8 cellular contexts compared by ENCODE assay signal in the genomic region with DNA sequence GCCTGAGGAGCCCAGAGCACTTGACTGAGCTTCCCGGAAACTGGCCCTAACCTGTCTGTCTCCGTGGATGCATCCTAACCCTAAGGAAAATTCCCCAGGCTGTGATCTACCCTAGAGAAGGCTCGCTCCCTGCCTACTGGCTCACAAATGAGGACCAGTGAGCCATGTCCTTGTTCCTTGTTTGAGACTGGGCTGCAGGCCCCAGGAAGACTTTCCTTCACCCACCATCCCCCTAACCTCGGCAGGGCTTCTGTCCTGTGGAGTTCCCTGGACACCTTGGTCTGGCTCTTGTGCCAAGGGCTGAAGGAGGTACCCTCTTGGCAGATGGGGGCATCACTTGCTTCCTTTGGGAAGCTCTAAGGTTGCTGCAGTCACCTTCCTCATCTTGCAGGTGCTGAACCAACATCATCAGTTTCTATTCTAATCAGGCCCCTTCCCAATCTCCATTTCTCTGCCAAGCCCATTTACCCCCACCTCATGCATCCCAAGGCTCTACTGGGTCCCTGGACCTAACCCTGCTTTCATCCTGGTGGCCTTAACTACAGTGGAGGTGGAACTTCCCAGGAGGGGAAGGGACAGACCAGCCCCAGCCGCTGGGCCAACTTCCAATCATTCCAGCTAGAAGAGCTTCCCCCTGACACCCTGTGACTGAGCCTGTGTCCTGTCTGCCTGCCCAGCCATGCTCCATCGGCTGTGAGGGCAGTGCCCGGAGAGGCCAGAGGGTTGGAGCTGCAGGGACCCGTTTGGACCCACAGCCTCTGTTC. TPM values are rescaled to one million over a fixed set of nuclear protein-coding genes. Genes with fewer than 3 reads are reported as not detected.
DNase-seq lines count a peak whose midpoint lies in the region; ATAC-seq and TF ChIP-seq lines count a peak whose summit lies in the region.

No MANE protein-coding gene starts in this region.

- TF ChIP-seq CTCF in Panc1 (IDR thresholded peaks at IDR 0.05) (no peak), epithelial cell of proximal tubule (conservative IDR thresholded peaks at IDR 0.05; ENCODE audit: low read depth, low read length) (no peak), neural cell (IDR thresholded peaks at IDR 0.05; ENCODE audit: poor library complexity, severe bottlenecking) (no peak)

- no peaks in the 10 kb centered on the region for H3K9me3 ChIP-seq in BLaER1
- H3K9me3 ChIP-seq in Panc1 (ENCODE audit: control insufficient read depth, insufficient read depth, low read depth, low read length): no peaks in the 10 kb centered on the region
- H3K9me3 ChIP-seq in neural cell (ENCODE audit: low read length): no peaks in the 10 kb centered on the region

- TSS peak; percentile 55 for BruUV-seq in Panc1 (replicated peaks; lab: Mats Ljungman, UMichigan)

- peaks cover 26% of the 10 kb centered on the region for H3K4me1 ChIP-seq in BLaER1
- H3K4me1 ChIP-seq in Panc1 (ENCODE audit: control insufficient read depth, insufficient read depth, low read length): peaks cover 17% of the 10 kb centered on the region

- TF ChIP-seq RAD21 in neural cell (conservative IDR thresholded peaks at IDR 0.05): no peak

- H3K4me2 ChIP-seq in BLaER1 (peak overlapping the region; percentile 97), neural cell (ENCODE audit: low read length) (peak overlapping the region; percentile 86)

- no peaks in the 10 kb centered on the region for H3K9me2 ChIP-seq in neural cell (ENCODE audit: insufficient read depth, low read length)

- H3K9ac ChIP-seq in BLaER1 (peak overlapping the region; percentile 95), neural cell (ENCODE audit: low read length) (peak overlapping the region; percentile 67)

- H3K4me3 ChIP-seq in BLaER1 (peak overlapping the region; percentile 90), Panc1 (ENCODE audit: low read depth in 2 of 2, low read length in 2 of 2) (peak overlapping the region; percentile 68 to 94), epithelial cell of proximal tubule (ENCODE audit: low read depth, low read length) (peak overlapping the region; percentile 83), neural cell (ENCODE audit: low read length) (peak overlapping the region; percentile 92)

- CTCF ChIA-PET in Panc1 (lab: Charles Lee): no interaction called here

- POLR2A ChIA-PET in Panc1 (lab: Charles Lee): interaction anchor here (0.6 to 0.7 kb wide), 2 partner anchors 9 to 430 kb away, joined by 3 to 13 read pairs; no protein-coding TSS in a partner anchor

- DNase-seq in Panc1 (ENCODE audit: low read depth, low spot score) (no peak), epithelial cell of proximal tubule (ENCODE audit: low read depth) (no peak), UCSD-AML1 (lab: John Stamatoyannopoulos, UW; ENCODE audit: unreplicated experiment) (no peak), SK-N-DZ (ENCODE audit: low spot score) (no peak)

- no peak overlapping the region for H2AFZ ChIP-seq in neural cell (ENCODE audit: low read depth, low read length)

- H3K27ac ChIP-seq in BLaER1: peak overlapping the region; percentile 95; the same call in 1 of the 2 replicates
- peak overlapping the region; percentile 98 for H3K27ac ChIP-seq in Panc1 (ENCODE audit: low read length)
- H3K27ac ChIP-seq in neural cell (ENCODE audit: low read length): peak overlapping the region; percentile 60

- no peaks in the 10 kb centered on the region for H3F3A ChIP-seq in neural cell (ENCODE audit: insufficient read depth, low read length, poor library complexity, severe bottlenecking)

- H3K36me3 ChIP-seq in BLaER1: peaks cover 74% of the 10 kb centered on the region
- no peaks in the 10 kb centered on the region for H3K36me3 ChIP-seq in Panc1 (ENCODE audit: control insufficient read depth, insufficient read depth, low read length)
- no peaks in the 10 kb centered on the region for H3K36me3 ChIP-seq in neural cell (ENCODE audit: insufficient read depth, low read length)

- peaks cover 62% of the 10 kb centered on the region for H4K20me1 ChIP-seq in BLaER1
- H4K20me1 ChIP-seq in neural cell (ENCODE audit: insufficient read depth): no peaks in the 10 kb centered on the region

- H3K79me2 ChIP-seq in neural cell (replicated peaks; ENCODE audit: insufficient read depth, low read length): no peaks in the 10 kb centered on the region

- intact Hi-C loops in Panc1 (cut with micrococcal nuclease; ENCODE audit: unreplicated experiment): no loop called here

- ATAC-seq in Panc1 (peak; percentile 45), HG03439 (IDR thresholded peaks at IDR 0.05; ENCODE audit: unreplicated experiment) (no peak), HG03139 (IDR thresholded peaks at IDR 0.05; ENCODE audit: unreplicated experiment) (no peak)

- no peak for TF ChIP-seq EP300 in neural cell (conservative IDR thresholded peaks at IDR 0.05; ENCODE audit: poor library complexity, severe bottlenecking)

- H3K27me3 ChIP-seq in BLaER1 (no peaks in the 10 kb centered on the region), Panc1 (ENCODE audit: control insufficient read depth, insufficient read depth, low read length) (no peaks in the 10 kb centered on the region), neural cell (ENCODE audit: insufficient read depth, low read depth, low read length) (no peaks in the 10 kb centered on the region)

- in situ Hi-C loops in Panc1 (cut with HindIII; ENCODE audit: low pct_unique_long_range_greater_than_20kb, low sequenced_read_pairs): no loop called here

TF ChIP-seq in neural cell, 6 proteins besides CTCF, POLR2A, EP300 and RAD21:
- TF ChIP-seq EZH2 (IDR thresholded peaks at IDR 0.05; ENCODE audit: borderline replicate concordance, insufficient read depth, low read length, poor library complexity, severe bottlenecking): no peak
- TF ChIP-seq TAF1 (IDR thresholded peaks at IDR 0.05; ENCODE audit: low read depth): no peak
- TF ChIP-seq POLR2AphosphoS5 (IDR thresholded peaks at IDR 0.05): no peak
- TF ChIP-seq REST (IDR thresholded peaks at IDR 0.05; ENCODE audit: borderline replicate concordance): no peak
- TF ChIP-seq SMC3 (conservative IDR thresholded peaks at IDR 0.05; ENCODE audit: poor library complexity): no peak
- TF ChIP-seq MXI1 (conservative IDR thresholded peaks at IDR 0.05; ENCODE audit: poor library complexity, severe bottlenecking): no peak

RNA-seq across cellular contexts. Expression of gene RNF40, which starts 12.4 kb away (rescaled TPM):
- total RNA-seq in Panc1 (2021; ENCODE audit: unreplicated experiment) (114 TPM), epithelial cell of proximal tubule (47.2 and 73.8 TPM in 2 replicates)
- polyA plus RNA-seq in Panc1 (2012; ENCODE audit: insufficient read length): 86.3 TPM
- 85.2 and 94.4 TPM in 2 replicates for polyA plus RNA-seq in neural cell
- 149 and 163 TPM in 2 replicates for polyA minus RNA-seq in neural cell
- polyA plus RNA-seq in SK-N-DZ (2014; cell fraction: cytosol; rRNA removed): 76.5 and 83.8 TPM in 2 replicates
- 104 and 122 TPM in 2 replicates for polyA plus RNA-seq in SK-N-DZ (2014; cell fraction: nucleus; rRNA removed)

RNA-seq across cellular contexts. Expression of gene ZNF629, which starts 12.5 kb away (rescaled TPM):
- total RNA-seq in Panc1 (2021; ENCODE audit: unreplicated experiment): 19.2 TPM
- 19.8 TPM for polyA plus RNA-seq in Panc1 (2012; ENCODE audit: insufficient read length)
- total RNA-seq in epithelial cell of proximal tubule: 11.4 and 14.0 TPM in 2 replicates
- 10.4 and 14.1 TPM in 2 replicates for polyA plus RNA-seq in neural cell
- polyA minus RNA-seq in neural cell: 29.5 and 31.7 TPM in 2 replicates
- polyA plus RNA-seq in SK-N-DZ (2014; cell fraction: cytosol; rRNA removed): 15.0 and 15.4 TPM in 2 replicates
- polyA plus RNA-seq in SK-N-DZ (2014; cell fraction: nucleus; rRNA removed): 10.7 and 13.9 TPM in 2 replicates

RNA-seq across cellular contexts. Expression of gene CFAP119, which starts 12.7 kb away (rescaled TPM):
- 21.0 TPM for total RNA-seq in Panc1 (2021; ENCODE audit: unreplicated experiment)
- polyA plus RNA-seq in Panc1 (2012; ENCODE audit: insufficient read length): 13.2 TPM
- 7.0 and 8.2 TPM in 2 replicates for total RNA-seq in epithelial cell of proximal tubule
- 17.0 and 23.3 TPM in 2 replicates for polyA plus RNA-seq in neural cell
- 5.4 and 5.8 TPM in 2 replicates for polyA minus RNA-seq in neural cell
- polyA plus RNA-seq in SK-N-DZ (2014; cell fraction: cytosol; rRNA removed): 4.3 and 6.4 TPM in 2 replicates
- 29.9 and 34.1 TPM in 2 replicates for polyA plus RNA-seq in SK-N-DZ (2014; cell fraction: nucleus; rRNA removed)

RNA-seq across cellular contexts. Expression of gene PHKG2, which starts 26.3 kb away (rescaled TPM):
- total RNA-seq in Panc1 (2021; ENCODE audit: unreplicated experiment): 43.1 TPM
- 31.5 TPM for polyA plus RNA-seq in Panc1 (2012; ENCODE audit: insufficient read length)
- 27.6 and 42.0 TPM in 2 replicates for total RNA-seq in epithelial cell of proximal tubule
- polyA plus RNA-seq in neural cell: 41.5 and 55.2 TPM in 2 replicates
- polyA minus RNA-seq in neural cell: 13.9 and 14.4 TPM in 2 replicates
- polyA plus RNA-seq in SK-N-DZ (2014; cell fraction: cytosol; rRNA removed): 23.3 and 28.6 TPM in 2 replicates
- 71.3 and 96.4 TPM in 2 replicates for polyA plus RNA-seq in SK-N-DZ (2014; cell fraction: nucleus; rRNA removed)
